In the genomic region with DNA sequence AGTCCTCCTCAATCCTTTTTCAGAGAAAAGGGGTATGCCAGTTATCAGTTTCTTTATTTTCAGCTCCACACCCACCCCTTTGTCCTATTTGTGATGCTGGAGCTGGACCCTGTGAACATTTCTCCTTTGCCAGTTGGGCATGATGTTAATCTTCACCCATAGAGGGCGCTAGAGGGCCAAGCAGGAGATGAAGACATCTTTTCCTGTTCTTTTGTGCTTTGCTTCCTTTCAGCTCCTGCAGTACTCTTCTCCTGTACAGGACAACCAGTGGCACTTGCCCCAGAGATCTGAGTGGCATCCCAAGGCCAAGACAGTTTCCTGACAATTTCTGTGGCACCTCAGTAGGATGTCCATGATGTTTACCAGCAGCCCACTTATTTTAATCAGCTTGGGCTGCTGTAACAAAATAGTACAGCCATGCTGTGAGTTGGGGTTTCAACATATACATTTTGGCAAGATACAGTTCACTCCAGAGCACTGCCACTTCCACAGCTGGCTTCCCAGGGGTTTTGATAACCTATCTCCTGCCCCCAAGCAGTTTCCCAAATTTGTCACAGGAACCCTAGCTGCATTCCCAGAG, we compare ENCODE assay signal across 8 cellular contexts. TPM values are rescaled to one million over a fixed set of nuclear protein-coding genes. Genes with fewer than 3 reads are reported as not detected.
DNase-seq lines count a peak whose midpoint lies in the region; ATAC-seq, FAIRE-seq and TF ChIP-seq lines count a peak whose summit lies in the region.

No MANE protein-coding gene starts in this region.

- H3K9me3 ChIP-seq in HepG2 (ENCODE audit: low read length), result no peaks in the 10 kb centered on the region

- H3K27me3 Mint-ChIP-seq in T-helper 2 cell treated with Interferon-gamma antibody and Interleukin-4, amounts not matched to agents 5 μg/mL and 100 μg/mL, for 36 hours (ENCODE audit: low read depth), result peaks cover 28% of the 10 kb centered on the region

- H4K20me1 ChIP-seq in HepG2 (ENCODE audit: insufficient read depth, low read length), result no peaks in the 10 kb centered on the region

- H3K9ac ChIP-seq in HepG2 (ENCODE audit: insufficient read depth, low read depth, low read length), result no peak overlapping the region

- H3K4me1 Mint-ChIP-seq in T-helper 2 cell treated with Interferon-gamma antibody and Interleukin-4, amounts not matched to agents 5 μg/mL and 100 μg/mL, for 36 hours (ENCODE audit: low read depth), result peaks cover 18% of the 10 kb centered on the region

- H3K27ac Mint-ChIP-seq in T-helper 2 cell treated with Interferon-gamma antibody and Interleukin-4, amounts not matched to agents 5 μg/mL and 100 μg/mL, for 36 hours, result peak overlapping the region; percentile 40

- TF ChIP-seq RAD21 in HepG2 (CRISPR knock-in tag; IDR thresholded peaks at IDR 0.05), result peak; percentile 66

- no peak overlapping the region for H3K4me3 Mint-ChIP-seq in T-helper 2 cell treated with Interferon-gamma antibody and Interleukin-4, amounts not matched to agents 5 μg/mL and 100 μg/mL, for 36 hours

- DNase-seq in activated CD4-positive, alpha-beta T cell treated with anti-CD3 and anti-CD28 coated beads for 24 hours (ENCODE audit: low read depth in 2 of 2), result peak; percentile 36 to 42
- no peak for DNase-seq in activated CD4-positive, alpha-beta T cell treated with anti-CD3 and anti-CD28 coated beads for 1 hour
- DNase-seq in NCI-H1436 (lab: John Stamatoyannopoulos, UW), result peak; percentile 65
- DNase-seq in T-helper 2 cell treated with Interferon-gamma antibody and Interleukin-4, amounts not matched to agents 5 μg/mL and 100 μg/mL, for 36 hours (ENCODE audit: low spot score), result peak; percentile 59
- peak; percentile 67 for DNase-seq in brain microvascular endothelial cell
- DNase-seq in HepG2 (ENCODE audit: low spot score), result peak; percentile 52
- peak; percentile 26 to 33 for DNase-seq in stimulated activated CD8-positive, alpha-beta memory T cell treated with anti-CD3 and anti-CD28 coated beads, Interleukin-2, amount 100 ng/mL, for 48 hours (ENCODE audit: low read depth in 2 of 2)

- no peaks in the 10 kb centered on the region for H3K9me3 Mint-ChIP-seq in T-helper 2 cell treated with Interferon-gamma antibody and Interleukin-4, amounts not matched to agents 5 μg/mL and 100 μg/mL, for 36 hours

- WGBS in HepG2 (ENCODE audit: low lambda C conversion rate), result 0% methylated on average over 1 of the region's 1 CpG

- CTCF ChIA-PET in HepG2 (lab: Yijun Ruan, JAX; ENCODE audit: low intra/inter-chr PET ratio, low total read pairs), result interaction anchor here (0.7 to 1.5 kb wide), 4 partner anchors 73 to 129 kb away, joined by 3 to 6 read pairs (median 4); no protein-coding TSS in a partner anchor

- peaks cover 4% of the 10 kb centered on the region for H3K27me3 ChIP-seq in brain microvascular endothelial cell (replicated peaks)
- peaks cover 0 to 3% of the 10 kb centered on the region in 2 experiments; a peak in 1 of 5 replicates for H3K27me3 ChIP-seq in HepG2 (ENCODE audit: control insufficient read depth in 1 of 2, insufficient read depth in 2 of 2, low read length in 2 of 2)

- H2AFZ ChIP-seq in HepG2 (ENCODE audit: low read length), result no peak overlapping the region

- H3K4me3 ChIP-seq in brain microvascular endothelial cell (ENCODE audit: low read depth, low read length), result no peak overlapping the region
- H3K4me3 ChIP-seq in HepG2 (replicated peaks in 1 of 3; ENCODE audit: insufficient read depth in 1 of 3, low read depth in 2 of 3, low read length in 3 of 3), result no peak overlapping the region

- in situ Hi-C loops in brain microvascular endothelial cell (cut with HindIII; ENCODE audit: low pct_ligation_motif_present, low sequenced_read_pairs), result no loop called here
- in situ Hi-C loops in HepG2 (cut with HindIII; ENCODE audit: extremely low pct_ligation_motif_present, low pct_unique_long_range_greater_than_20kb), result no loop called here

- TF ChIP-seq CTCF in brain microvascular endothelial cell (IDR thresholded peaks at IDR 0.05; ENCODE audit: low read depth, low read length, missing control alignments), result peak; percentile 94
- peak; percentile 88 for TF ChIP-seq CTCF in HepG2 (CRISPR knock-in tag; IDR thresholded peaks at IDR 0.05)

- no TSS peak for BruUV-seq in HepG2 (replicated peaks; lab: Mats Ljungman, UMichigan)

- no peak for FAIRE-seq in HepG2 (lab: Jason Lieb, UNC)

- no peak overlapping the region for H3K27ac ChIP-seq in brain microvascular endothelial cell
- H3K27ac ChIP-seq in HepG2 (ENCODE audit: extremely low read length, insufficient read depth, low read length), result no peak overlapping the region

- H3K36me3 Mint-ChIP-seq in T-helper 2 cell treated with Interferon-gamma antibody and Interleukin-4, amounts not matched to agents 5 μg/mL and 100 μg/mL, for 36 hours (ENCODE audit: low read depth), result no peaks in the 10 kb centered on the region

- intact Hi-C loops in HepG2 (cut with micrococcal nuclease; ENCODE audit: unreplicated experiment), result loop anchor here (5.0 kb wide), 1 partner anchor 67 kb away; no protein-coding TSS in a partner anchor

- no peak for TF ChIP-seq EP300 in HepG2 (IDR thresholded peaks at IDR 0.05; ENCODE audit: low read depth in 2 of 2, low read length in 2 of 2)
- TF ChIP-seq EP300 in HepG2 (CRISPR knock-in tag; IDR thresholded peaks at IDR 0.05; ENCODE audit: borderline replicate concordance), result no peak

- ATAC-seq in HepG2 (peak; percentile 42), GM19455 (IDR thresholded peaks at IDR 0.05; ENCODE audit: unreplicated experiment) (no peak)

- H3K36me3 ChIP-seq in brain microvascular endothelial cell (replicated peaks) (no peaks in the 10 kb centered on the region), HepG2 (replicated peaks in 1 of 2; ENCODE audit: control insufficient read depth in 1 of 2, insufficient read depth in 2 of 2, low read length in 2 of 2) (no peaks in the 10 kb centered on the region)

- no peak for TF ChIP-seq POLR2A in HepG2 (IDR thresholded peaks at IDR 0.05; ENCODE audit: insufficient read depth in 1 of 2, low read depth in 2 of 2, low read length in 2 of 2)

- peaks cover 23% of the 10 kb centered on the region for H3K4me1 ChIP-seq in HepG2 (ENCODE audit: insufficient read depth, low read length)

- POLR2A ChIA-PET in HepG2 (lab: Yijun Ruan, JAX), result interaction anchor here (0.7 to 1.6 kb wide), 3 partner anchors 13 to 390 kb away, joined by 3 to 6 read pairs (median 4); partner anchors contain the start of genes HPS5 and SPTY2D1

- no peaks in the 10 kb centered on the region for H3K79me2 ChIP-seq in HepG2 (ENCODE audit: insufficient read depth, low read length)

- H3K4me2 ChIP-seq in HepG2 (ENCODE audit: low read depth, low read length), result no peak overlapping the region

RNA-seq across cellular contexts. Expression of gene SAA2, which starts 4.6 kb away (rescaled TPM):
- total RNA-seq in HepG2 (2016; rRNA removed; fragmentation: Illumina TruSeq; extraction: Trizol), result 0.27 TPM in 1 of 2 replicates, not detected in the other
- total RNA-seq in HepG2 (2016; cell fraction: cytosol; rRNA removed; fragmentation: Illumina TruSeq; extraction: Trizol; ENCODE audit: low read depth), result not detected in 2 replicates
- 0.17 TPM in 1 of 2 replicates, not detected in the other for total RNA-seq in HepG2 (2016; cell fraction: insoluble cytoplasmic fraction; rRNA removed; fragmentation: Illumina TruSeq; extraction: Trizol)
- total RNA-seq in HepG2 (2016; cell fraction: membrane; rRNA removed; fragmentation: Illumina TruSeq; extraction: Trizol), result not detected in 2 replicates
- not detected in 2 replicates for total RNA-seq in HepG2 (2016; cell fraction: nucleus; rRNA removed; fragmentation: Illumina TruSeq; extraction: Trizol)
- polyA plus RNA-seq in HepG2 (2011; rRNA removed), result 0.12 TPM in 1 of 2 replicates, not detected in the other
- polyA plus RNA-seq in HepG2 (2011; cell fraction: cytosol; rRNA removed), result 0.19 TPM in 1 of 2 replicates, not detected in the other
- polyA plus RNA-seq in HepG2 (2011; cell fraction: nucleus; rRNA removed), result 0.14 TPM in 1 of 2 replicates, not detected in the other
- not detected in 2 replicates for polyA plus RNA-seq in HepG2 (2012)
- not detected in 2 replicates for polyA plus RNA-seq in HepG2 (2016; cell fraction: cytosol; fragmentation: Illumina TruSeq; extraction: Trizol; ENCODE audit: low read depth)
- not detected in 2 replicates for polyA plus RNA-seq in HepG2 (2016; cell fraction: insoluble cytoplasmic fraction; fragmentation: Illumina TruSeq; extraction: Trizol; ENCODE audit: low read depth)
- not detected in 2 replicates for polyA plus RNA-seq in HepG2 (2016; cell fraction: membrane; fragmentation: Illumina TruSeq; extraction: Trizol; ENCODE audit: low read depth)
- not detected in 2 replicates for polyA plus RNA-seq in HepG2 (2016; cell fraction: nucleus; fragmentation: Illumina TruSeq; extraction: Trizol; ENCODE audit: insufficient read depth, low read depth)
- polyA minus RNA-seq in HepG2 (2011; rRNA and poly(A)+ RNA removed; ENCODE audit: low replicate concordance), result not detected in 2 replicates
- polyA minus RNA-seq in HepG2 (2011; cell fraction: cytosol; rRNA and poly(A)+ RNA removed), result not detected in 2 replicates
- polyA minus RNA-seq in HepG2 (2011; cell fraction: nucleus; rRNA and poly(A)+ RNA removed), result 0.50 TPM in 1 of 2 replicates, not detected in the other

RNA-seq across cellular contexts. Expression of gene SAA4, which starts 7.3 kb away (rescaled TPM):
- 147 and 253 TPM in 2 replicates for total RNA-seq in HepG2 (2016; rRNA removed; fragmentation: Illumina TruSeq; extraction: Trizol)
- total RNA-seq in HepG2 (2016; cell fraction: cytosol; rRNA removed; fragmentation: Illumina TruSeq; extraction: Trizol; ENCODE audit: low read depth), result 90.0 and 107 TPM in 2 replicates
- 157 and 250 TPM in 2 replicates for total RNA-seq in HepG2 (2016; cell fraction: insoluble cytoplasmic fraction; rRNA removed; fragmentation: Illumina TruSeq; extraction: Trizol)
- 62.1 and 69.9 TPM in 2 replicates for total RNA-seq in HepG2 (2016; cell fraction: membrane; rRNA removed; fragmentation: Illumina TruSeq; extraction: Trizol)
- total RNA-seq in HepG2 (2016; cell fraction: nucleus; rRNA removed; fragmentation: Illumina TruSeq; extraction: Trizol), result 167 and 186 TPM in 2 replicates
- 53.4 and 94.1 TPM in 2 replicates for polyA plus RNA-seq in HepG2 (2011; rRNA removed)
- 41.7 and 98.6 TPM in 2 replicates for polyA plus RNA-seq in HepG2 (2011; cell fraction: cytosol; rRNA removed)
- polyA plus RNA-seq in HepG2 (2011; cell fraction: nucleus; rRNA removed), result 8.8 and 21.7 TPM in 2 replicates
- 41.7 and 58.1 TPM in 2 replicates for polyA plus RNA-seq in HepG2 (2012)
- polyA plus RNA-seq in HepG2 (2016; cell fraction: cytosol; fragmentation: Illumina TruSeq; extraction: Trizol; ENCODE audit: low read depth), result 82.2 and 104 TPM in 2 replicates
- 137 and 146 TPM in 2 replicates for polyA plus RNA-seq in HepG2 (2016; cell fraction: insoluble cytoplasmic fraction; fragmentation: Illumina TruSeq; extraction: Trizol; ENCODE audit: low read depth)
- polyA plus RNA-seq in HepG2 (2016; cell fraction: membrane; fragmentation: Illumina TruSeq; extraction: Trizol; ENCODE audit: low read depth), result 47.4 and 60.5 TPM in 2 replicates
- polyA plus RNA-seq in HepG2 (2016; cell fraction: nucleus; fragmentation: Illumina TruSeq; extraction: Trizol; ENCODE audit: insufficient read depth, low read depth), result 257 and 294 TPM in 2 replicates
- polyA minus RNA-seq in HepG2 (2011; rRNA and poly(A)+ RNA removed; ENCODE audit: low replicate concordance), result 6.0 TPM in 1 of 2 replicates, not detected in the other
- 5.3 and 14.1 TPM in 2 replicates for polyA minus RNA-seq in HepG2 (2011; cell fraction: cytosol; rRNA and poly(A)+ RNA removed)
- polyA minus RNA-seq in HepG2 (2011; cell fraction: nucleus; rRNA and poly(A)+ RNA removed), result 6.8 and 11.6 TPM in 2 replicates

RNA-seq across cellular contexts. Expression of gene SAA1, which starts 22.2 kb away (rescaled TPM):
- not detected in 2 replicates for total RNA-seq in HepG2 (2016; rRNA removed; fragmentation: Illumina TruSeq; extraction: Trizol)
- total RNA-seq in HepG2 (2016; cell fraction: cytosol; rRNA removed; fragmentation: Illumina TruSeq; extraction: Trizol; ENCODE audit: low read depth), result not detected in 2 replicates
- not detected in 2 replicates for total RNA-seq in HepG2 (2016; cell fraction: insoluble cytoplasmic fraction; rRNA removed; fragmentation: Illumina TruSeq; extraction: Trizol)
- total RNA-seq in HepG2 (2016; cell fraction: membrane; rRNA removed; fragmentation: Illumina TruSeq; extraction: Trizol), result not detected in 2 replicates
- not detected in 2 replicates for total RNA-seq in HepG2 (2016; cell fraction: nucleus; rRNA removed; fragmentation: Illumina TruSeq; extraction: Trizol)
- polyA plus RNA-seq in HepG2 (2011; rRNA removed), result not detected in 2 replicates
- not detected in 2 replicates for polyA plus RNA-seq in HepG2 (2011; cell fraction: cytosol; rRNA removed)
- polyA plus RNA-seq in HepG2 (2011; cell fraction: nucleus; rRNA removed), result not detected in 2 replicates
- polyA plus RNA-seq in HepG2 (2012), result not detected in 2 replicates
- not detected in 2 replicates for polyA plus RNA-seq in HepG2 (2016; cell fraction: cytosol; fragmentation: Illumina TruSeq; extraction: Trizol; ENCODE audit: low read depth)
- polyA plus RNA-seq in HepG2 (2016; cell fraction: insoluble cytoplasmic fraction; fragmentation: Illumina TruSeq; extraction: Trizol; ENCODE audit: low read depth), result not detected in 2 replicates
- polyA plus RNA-seq in HepG2 (2016; cell fraction: membrane; fragmentation: Illumina TruSeq; extraction: Trizol; ENCODE audit: low read depth), result not detected in 2 replicates
- not detected in 2 replicates for polyA plus RNA-seq in HepG2 (2016; cell fraction: nucleus; fragmentation: Illumina TruSeq; extraction: Trizol; ENCODE audit: insufficient read depth, low read depth)
- not detected in 2 replicates for polyA minus RNA-seq in HepG2 (2011; rRNA and poly(A)+ RNA removed; ENCODE audit: low replicate concordance)
- not detected in 2 replicates for polyA minus RNA-seq in HepG2 (2011; cell fraction: cytosol; rRNA and poly(A)+ RNA removed)
- not detected in 2 replicates for polyA minus RNA-seq in HepG2 (2011; cell fraction: nucleus; rRNA and poly(A)+ RNA removed)
